In genomic region chr3:49686361-49686760, GRCh38 we compare ENCODE assay signal across 9 cellular contexts. TPM values are rescaled to one million over a fixed set of nuclear protein-coding genes. Genes with fewer than 3 reads are reported as not detected.
A peak's percentile ranks its signal among the peaks of the same experiment; 100 is the strongest.
DNase-seq lines count a peak whose midpoint lies in the region; FAIRE-seq and TF ChIP-seq lines count a peak whose summit lies in the region.
"Not testable (repeated sequence)": the region's sequence is repeated elsewhere in the genome, so short reads cannot be mapped to it uniquely, and the experiment has no call there.
"Had no signal": no experiment of that assay in that cellular context is flagged by ENCODE, and none has a peak within 500 bp of the region (broad histone marks: within the 10 kb centered on the region; RNA-seq: fewer than 3 reads in every experiment).

No MANE protein-coding gene starts in this region.

- H3K4me2 ChIP-seq in keratinocyte (ENCODE audit: control insufficient read depth, extremely low read depth, insufficient read depth, low read depth, low read length) (peak overlapping the region; percentile 56), neural progenitor cell (peak overlapping the region; percentile 68)

- FAIRE-seq in keratinocyte (lab: Jason Lieb, UNC) = not testable (repeated sequence)

- H3F3A ChIP-seq in neural progenitor cell (ENCODE audit: low read depth) = peaks cover 19% of the 10 kb centered on the region

- H4K20me1 ChIP-seq in keratinocyte (ENCODE audit: control insufficient read depth, extremely low read depth, insufficient read depth, low read length); neural progenitor cell (ENCODE audit: low read depth): not testable (repeated sequence)

- H3K4me1 Mint-ChIP-seq in neural progenitor cell = peaks cover 20% of the 10 kb centered on the region

- BruUV-seq in A673 (replicated peaks; lab: Mats Ljungman, UMichigan) = not testable (repeated sequence)

- not testable (repeated sequence) for H3K4me1 ChIP-seq in A673 (ENCODE audit: insufficient read depth, low read length, poor library complexity, severe bottlenecking); NT2/D1 (ENCODE audit: insufficient read depth, insufficient read length); keratinocyte (ENCODE audit: control insufficient read depth, extremely low read depth, insufficient read depth, low read length); neural progenitor cell

- H3K36me3 ChIP-seq in A673 (ENCODE audit: insufficient read depth, low read length, poor library complexity, severe bottlenecking); neural progenitor cell: not testable (repeated sequence)
- H3K36me3 ChIP-seq in NT2/D1 (ENCODE audit: insufficient read depth, insufficient read length, low read length) = peaks cover 38% of the 10 kb centered on the region
- peaks cover 24% of the 10 kb centered on the region for H3K36me3 ChIP-seq in brain microvascular endothelial cell (replicated peaks)
- peaks cover 19 to 24% of the 10 kb centered on the region in 2 experiments for H3K36me3 ChIP-seq in keratinocyte (ENCODE audit: control insufficient read depth in 2 of 2, extremely low read depth in 1 of 2, insufficient read depth in 2 of 2, low read length in 2 of 2)

- H3K4me3 ChIP-seq in A673 (ENCODE audit: low read depth, low read length, poor library complexity, severe bottlenecking) (peak overlapping the region; percentile 12), NT2/D1 (ENCODE audit: insufficient read length, low read depth) (peak overlapping the region; percentile 15), brain microvascular endothelial cell (ENCODE audit: low read depth, low read length) (peak overlapping the region; percentile 41), fibroblast of pulmonary artery (replicated peaks; ENCODE audit: low read depth, low read length) (peak overlapping the region; percentile 40), keratinocyte (ENCODE audit: control insufficient read depth in 2 of 3, extremely low read depth in 1 of 3, insufficient read depth in 2 of 3, low read depth in 1 of 3, low read length in 3 of 3) (peak overlapping the region; percentile 18 to 51 (median 19)), neural progenitor cell (peak overlapping the region; percentile 41)

- H3K36me3 Mint-ChIP-seq in neural progenitor cell = not testable (repeated sequence)

- peak overlapping the region; percentile 40 for H2AFZ ChIP-seq in keratinocyte (ENCODE audit: control insufficient read depth, low read length)
- H2AFZ ChIP-seq in neural progenitor cell (replicated peaks) = peak overlapping the region; percentile 27

- H3K9ac ChIP-seq in NT2/D1 (ENCODE audit: insufficient read length, low read depth) (peak overlapping the region; percentile 64), keratinocyte (ENCODE audit: control insufficient read depth, extremely low read depth, insufficient read depth, low read length) (peak overlapping the region; percentile 9)
- H3K9ac ChIP-seq in neural progenitor cell = not testable (repeated sequence)

- TF ChIP-seq CTCF in A673 (conservative IDR thresholded peaks at IDR 0.05; ENCODE audit: low read depth, low read length); brain microvascular endothelial cell (IDR thresholded peaks at IDR 0.05; ENCODE audit: low read depth, low read length, missing control alignments); fibroblast of pulmonary artery (IDR thresholded peaks at IDR 0.05; ENCODE audit: low read length, missing control alignments); keratinocyte (optimal IDR thresholded peaks at IDR 0.05 in 1 of 3, IDR thresholded peaks at IDR 0.05 in 1 of 3, conservative IDR thresholded peaks at IDR 0.05 in 1 of 3; ENCODE audit: extremely low read depth in 1 of 3, insufficient read depth in 2 of 3, low read length in 3 of 3): not testable (repeated sequence)
- peak; percentile 8 for TF ChIP-seq CTCF in neural progenitor cell (IDR thresholded peaks at IDR 0.05)

- POLR2A ChIA-PET in A673 (lab: Charles Lee; ENCODE audit: low non-redundant PET) = not testable (repeated sequence)

- in situ Hi-C loops in brain microvascular endothelial cell (cut with HindIII; ENCODE audit: low pct_ligation_motif_present, low sequenced_read_pairs) = not testable (repeated sequence)

- H3K9me3 ChIP-seq in A673 (ENCODE audit: low read depth, low read length, poor library complexity, severe bottlenecking); NT2/D1 (ENCODE audit: insufficient read depth, low read length); keratinocyte (ENCODE audit: control insufficient read depth, low read depth, low read length); neural progenitor cell (ENCODE audit: low read depth): not testable (repeated sequence)

- dilution Hi-C loops in keratinocyte (cut with MboI; ENCODE audit: extremely low pct_ligation_motif_present, low sequenced_read_pairs) = not testable (repeated sequence)

- H3K4me3 Mint-ChIP-seq in neural progenitor cell = peak overlapping the region; percentile 71

- not testable (repeated sequence) for H3K27ac ChIP-seq in A673 (ENCODE audit: low read depth, low read length, poor library complexity, severe bottlenecking); brain microvascular endothelial cell; keratinocyte (ENCODE audit: control insufficient read depth, insufficient read depth, low read length); neural progenitor cell

- peaks cover 17% of the 10 kb centered on the region for H3K79me2 ChIP-seq in keratinocyte (ENCODE audit: control insufficient read depth, insufficient read depth, low read length)
- peaks cover 13% of the 10 kb centered on the region for H3K79me2 ChIP-seq in neural progenitor cell (ENCODE audit: low read depth)

- not testable (repeated sequence) for H3K27me3 Mint-ChIP-seq in neural progenitor cell (ENCODE audit: insufficient read depth, low read depth)

- H3K9me1 ChIP-seq in keratinocyte (ENCODE audit: control insufficient read depth, extremely low read depth, insufficient read depth, low read length) = not testable (repeated sequence)

- intact Hi-C loops in A673 (cut with micrococcal nuclease; ENCODE audit: unreplicated experiment) = not testable (repeated sequence)

- H3K9me3 Mint-ChIP-seq in neural progenitor cell = not testable (repeated sequence)

- DNase-seq in A673 (ENCODE audit: low spot score); NT2/D1 (ENCODE audit: low read depth, low spot score); brain microvascular endothelial cell; fibroblast of pulmonary artery (ENCODE audit: low read depth); keratinocyte (ENCODE audit: low read depth, low spot score): not testable (repeated sequence)
- peak; percentile 77 for DNase-seq in activated CD8-positive, alpha-beta memory T cell treated with anti-CD3 and anti-CD28 coated beads for 24 hours
- peak; percentile 69 for DNase-seq in neural progenitor cell (ENCODE audit: low spot score)
- DNase-seq in stimulated activated CD4-positive, alpha-beta T cell treated with anti-CD3 and anti-CD28 coated beads, Interleukin-4, amount 100 ng/mL, for 4 hours = peak; percentile 31 to 34

- not testable (repeated sequence) for H3K27ac Mint-ChIP-seq in neural progenitor cell

- H3K27me3 ChIP-seq in A673 (replicated peaks; ENCODE audit: insufficient read depth, low read depth, low read length, poor library complexity); NT2/D1 (ENCODE audit: insufficient read depth, insufficient read length); brain microvascular endothelial cell (replicated peaks); keratinocyte (ENCODE audit: control insufficient read depth, extremely low read depth, insufficient read depth, low read length): not testable (repeated sequence)
- peaks cover 19% of the 10 kb centered on the region for H3K27me3 ChIP-seq in neural progenitor cell

- CTCF ChIA-PET in A673 (lab: Charles Lee) = not testable (repeated sequence)

RNA-seq across cellular contexts. Expression of gene MST1, which starts 2.9 kb away (rescaled TPM):
- total RNA-seq in A673 (2021) (3.7 and 4.5 TPM in 2 replicates), neural progenitor cell (ENCODE audit: low replicate concordance) (2.7 and 8.8 TPM in 2 replicates)
- polyA plus RNA-seq in keratinocyte = 4.5 to 12.4 TPM (median 5.2 TPM) in 3 replicates
- 4.0 TPM for polyA plus RNA-seq in keratinocyte (2011; ENCODE audit: low read depth)
- 0.57 and 1.1 TPM in 2 replicates for polyA plus RNA-seq in keratinocyte (2011; cell fraction: cytosol; rRNA removed)
- polyA plus RNA-seq in keratinocyte (2011; cell fraction: nucleus; rRNA removed) = 41.1 and 57.5 TPM in 2 replicates
- polyA plus RNA-seq in keratinocyte (2012; ENCODE audit: low replicate concordance) = 3.9 and 17.5 TPM in 2 replicates
- 2.4 to 3.6 TPM (median 3.5 TPM) in 3 replicates for polyA minus RNA-seq in keratinocyte
- polyA minus RNA-seq in keratinocyte (2011; cell fraction: cytosol; rRNA and poly(A)+ RNA removed) = 4.4 TPM
- 2.3 and 5.2 TPM in 2 replicates for polyA minus RNA-seq in keratinocyte (2011; cell fraction: nucleus; rRNA and poly(A)+ RNA removed)

RNA-seq across cellular contexts. Expression of gene RNF123, which starts 3.0 kb away (rescaled TPM):
- total RNA-seq in A673 (2021) (31.0 and 31.5 TPM in 2 replicates), neural progenitor cell (ENCODE audit: low replicate concordance) (15.0 and 34.4 TPM in 2 replicates)
- 18.1 to 34.4 TPM (median 20.4 TPM) in 3 replicates for polyA plus RNA-seq in keratinocyte
- 6.2 TPM for polyA plus RNA-seq in keratinocyte (2011; ENCODE audit: low read depth)
- 17.8 and 23.9 TPM in 2 replicates for polyA plus RNA-seq in keratinocyte (2011; cell fraction: cytosol; rRNA removed)
- polyA plus RNA-seq in keratinocyte (2011; cell fraction: nucleus; rRNA removed) = 54.9 and 70.7 TPM in 2 replicates
- polyA plus RNA-seq in keratinocyte (2012; ENCODE audit: low replicate concordance) = 19.9 and 21.6 TPM in 2 replicates
- 37.7 to 56.3 TPM (median 45.8 TPM) in 3 replicates for polyA minus RNA-seq in keratinocyte
- 38.9 TPM for polyA minus RNA-seq in keratinocyte (2011; cell fraction: cytosol; rRNA and poly(A)+ RNA removed)
- polyA minus RNA-seq in keratinocyte (2011; cell fraction: nucleus; rRNA and poly(A)+ RNA removed) = 31.8 and 35.1 TPM in 2 replicates

RNA-seq across cellular contexts. Expression of gene APEH, which starts 12.2 kb away (rescaled TPM):
- total RNA-seq in A673 (2021) = 64.9 and 67.4 TPM in 2 replicates
- polyA plus RNA-seq in keratinocyte = 106 to 161 TPM (median 160 TPM) in 3 replicates
- 49.4 TPM for polyA plus RNA-seq in keratinocyte (2011; ENCODE audit: low read depth)
- polyA plus RNA-seq in keratinocyte (2011; cell fraction: cytosol; rRNA removed) = 123 and 150 TPM in 2 replicates
- 169 and 199 TPM in 2 replicates for polyA plus RNA-seq in keratinocyte (2011; cell fraction: nucleus; rRNA removed)
- polyA plus RNA-seq in keratinocyte (2012; ENCODE audit: low replicate concordance) = 80.1 and 199 TPM in 2 replicates
- 227 to 334 TPM (median 296 TPM) in 3 replicates for polyA minus RNA-seq in keratinocyte
- 229 TPM for polyA minus RNA-seq in keratinocyte (2011; cell fraction: cytosol; rRNA and poly(A)+ RNA removed)
- 131 and 135 TPM in 2 replicates for polyA minus RNA-seq in keratinocyte (2011; cell fraction: nucleus; rRNA and poly(A)+ RNA removed)
- total RNA-seq in neural progenitor cell (ENCODE audit: low replicate concordance) = 132 and 160 TPM in 2 replicates

RNA-seq across cellular contexts. Expression of gene AMIGO3, which starts 33.1 kb away (rescaled TPM):
- total RNA-seq in A673 (2021) (0.28 TPM in 1 of 2 replicates, not detected in the other), neural progenitor cell (ENCODE audit: low replicate concordance) (2.6 TPM in 1 of 2 replicates, not detected in the other)
- polyA plus RNA-seq in keratinocyte = 0.02 to 0.03 TPM in 2 of 3 replicates, not detected in the other
- not detected for polyA plus RNA-seq in keratinocyte (2011; ENCODE audit: low read depth)
- not detected in 2 replicates for polyA plus RNA-seq in keratinocyte (2011; cell fraction: cytosol; rRNA removed)
- polyA plus RNA-seq in keratinocyte (2011; cell fraction: nucleus; rRNA removed) = 0.17 TPM in 1 of 2 replicates, not detected in the other
- polyA plus RNA-seq in keratinocyte (2012; ENCODE audit: low replicate concordance) = 0.07 and 0.18 TPM in 2 replicates
- polyA minus RNA-seq in keratinocyte = not detected in 3 replicates
- not detected for polyA minus RNA-seq in keratinocyte (2011; cell fraction: cytosol; rRNA and poly(A)+ RNA removed)
- polyA minus RNA-seq in keratinocyte (2011; cell fraction: nucleus; rRNA and poly(A)+ RNA removed) = 0.31 TPM in 1 of 2 replicates, not detected in the other
- total RNA-seq: MCF 10A had no signal

RNA-seq across cellular contexts. Expression of gene GMPPB, which starts 37.4 kb away (rescaled TPM):
- total RNA-seq in A673 (2021) (15.2 and 16.6 TPM in 2 replicates), neural progenitor cell (ENCODE audit: low replicate concordance) (10.6 and 18.8 TPM in 2 replicates)
- polyA plus RNA-seq in keratinocyte = 17.1 to 22.2 TPM (median 17.4 TPM) in 3 replicates
- 4.7 TPM for polyA plus RNA-seq in keratinocyte (2011; ENCODE audit: low read depth)
- 7.7 and 11.9 TPM in 2 replicates for polyA plus RNA-seq in keratinocyte (2011; cell fraction: cytosol; rRNA removed)
- 16.7 and 20.8 TPM in 2 replicates for polyA plus RNA-seq in keratinocyte (2011; cell fraction: nucleus; rRNA removed)
- 9.0 and 30.1 TPM in 2 replicates for polyA plus RNA-seq in keratinocyte (2012; ENCODE audit: low replicate concordance)
- polyA minus RNA-seq in keratinocyte = 19.8 to 37.5 TPM (median 21.4 TPM) in 3 replicates
- 15.0 TPM for polyA minus RNA-seq in keratinocyte (2011; cell fraction: cytosol; rRNA and poly(A)+ RNA removed)
- polyA minus RNA-seq in keratinocyte (2011; cell fraction: nucleus; rRNA and poly(A)+ RNA removed) = 8.2 and 8.4 TPM in 2 replicates
